8 cellular contexts compared by ENCODE assay signal in the genomic region with DNA sequence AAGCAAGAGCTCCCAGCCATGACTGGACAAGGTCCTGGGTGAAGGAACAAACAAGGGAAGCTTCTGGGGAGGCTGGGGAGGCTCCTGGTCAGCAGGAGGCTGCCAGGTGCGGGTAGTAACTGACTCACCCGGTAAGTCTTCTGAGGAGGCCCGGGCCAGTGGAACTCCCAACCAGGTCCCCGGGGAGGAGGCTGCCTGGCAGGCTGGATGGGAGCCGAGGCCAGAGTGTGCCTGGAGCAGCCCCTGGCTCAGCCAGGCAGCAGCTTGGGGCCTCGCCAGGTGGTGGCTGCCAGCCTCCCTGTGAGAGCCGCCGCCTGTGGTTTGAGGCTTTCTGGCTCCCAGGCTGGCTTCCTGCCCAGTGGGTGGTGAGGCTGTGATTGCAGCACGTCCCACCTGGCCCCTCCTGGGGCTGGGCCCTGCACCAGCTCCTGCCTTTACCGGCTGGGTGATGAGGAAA. TPM values are rescaled to one million over a fixed set of nuclear protein-coding genes. Genes with fewer than 3 reads are reported as not detected.
DNase-seq lines count a peak whose midpoint lies in the region; ATAC-seq and TF ChIP-seq lines count a peak whose summit lies in the region.

No MANE protein-coding gene starts in this region.

- DNase-seq in HCEC 1CT = peak; percentile 18
- DNase-seq in Peyer's patch = peak in 2 of 3 donors; percentile 49 to 50
- DNase-seq in astrocyte of the cerebellum (ENCODE audit: low read depth) = peak; percentile 52
- DNase-seq in lower lobe of right lung = peak; percentile 83
- peak; percentile 64 to 88 for DNase-seq in tibial artery
- no peak for DNase-seq in RKO (ENCODE audit: low spot score)
- DNase-seq in NOMO-1 (lab: John Stamatoyannopoulos, UW; ENCODE audit: unreplicated experiment in 2 of 2) = no peak

- ATAC-seq in lower lobe of right lung (peak; percentile 36 to 63), GM18873 (IDR thresholded peaks at IDR 0.05; ENCODE audit: low FRiP score, unreplicated experiment) (no peak)

- H3K27me3 ChIP-seq in Peyer's patch = no peaks in the 10 kb centered on the region
- H3K27me3 ChIP-seq in lower lobe of right lung (ENCODE audit: low read depth) = peaks cover 10% of the 10 kb centered on the region
- peaks cover 0 to 62% of the 10 kb centered on the region in 2 donors for H3K27me3 ChIP-seq in tibial artery

- H3K4me3 ChIP-seq in Peyer's patch (no peak overlapping the region), astrocyte of the cerebellum (ENCODE audit: low read depth, low read length) (no peak overlapping the region), lower lobe of right lung (no peak overlapping the region), tibial artery (no peak overlapping the region)

- no peaks in the 10 kb centered on the region for H3K36me3 ChIP-seq in Peyer's patch
- H3K36me3 ChIP-seq in lower lobe of right lung = no peaks in the 10 kb centered on the region
- no peaks in the 10 kb centered on the region for H3K36me3 ChIP-seq in tibial artery

- TF ChIP-seq CTCF in Peyer's patch (IDR thresholded peaks at IDR 0.05) (no peak), astrocyte of the cerebellum (IDR thresholded peaks at IDR 0.05; ENCODE audit: low read depth, low read length, missing control alignments) (no peak), lower lobe of right lung (IDR thresholded peaks at IDR 0.05) (no peak), tibial artery (IDR thresholded peaks at IDR 0.05) (no peak)

- H3K27ac ChIP-seq in Peyer's patch (no peak overlapping the region), lower lobe of right lung (no peak overlapping the region), tibial artery (no peak overlapping the region)

- H3K4me1 ChIP-seq in Peyer's patch (no peaks in the 10 kb centered on the region), lower lobe of right lung (peaks cover 17% of the 10 kb centered on the region), tibial artery (peaks cover 0 to 26% (median 17%) of the 10 kb centered on the region in 4 donors)

- in situ Hi-C loops in astrocyte of the cerebellum (cut with HindIII; ENCODE audit: low sequenced_read_pairs) = loop anchor here (10.0 kb wide), 1 partner anchor 458 kb away; no protein-coding TSS in a partner anchor

- intact Hi-C loops in lower lobe of right lung (cut with DNase I) (no loop called here), tibial artery (cut with DNase I; ENCODE audit: low total_unique reads) (no loop called here)

- no peak for TF ChIP-seq POLR2A in Peyer's patch (IDR thresholded peaks at IDR 0.05)

- H3K9me3 ChIP-seq in Peyer's patch (no peaks in the 10 kb centered on the region), lower lobe of right lung (no peaks in the 10 kb centered on the region), tibial artery (no peaks in the 10 kb centered on the region)

RNA-seq across cellular contexts. Expression of a gene that starts 46.2 kb away (rescaled TPM):
- 10 to 100 TPM in 1 of 4 donors, 1 to 10 TPM in 3; 1.9 to 15.5 (median 9.5) TPM for total RNA-seq in Peyer's patch
- total RNA-seq in lower lobe of right lung = 33.9 TPM

Comparison
In these comparisons a context has a peak if more than half of its experiments do, and no peak if none do; other contexts are left out.
1. DNase-seq: peak in HCEC 1CT (single experiment), Peyer's patch (2 of 3), astrocyte of the cerebellum (single experiment), lower lobe of right lung (single experiment) and tibial artery (2 of 2); none in RKO (single experiment) and NOMO-1 (0 of 2).